Comparison of ENCODE assay signal across 11 cellular contexts in genomic region chr15:52180851-52181450, GRCh38. TPM values are rescaled to one million over a fixed set of nuclear protein-coding genes. Genes with fewer than 3 reads are reported as not detected.
DNase-seq lines count a peak whose midpoint lies in the region; ATAC-seq, FAIRE-seq and TF ChIP-seq lines count a peak whose summit lies in the region.
"Had no signal": no experiment of that assay in that cellular context is flagged by ENCODE, and none has a peak within 500 bp of the region (broad histone marks: within the 10 kb centered on the region; RNA-seq: fewer than 3 reads in every experiment).

No MANE protein-coding gene starts in this region.

- H3K4me1 Mint-ChIP-seq in naive B cell = peaks cover 40 to 64% (median 51%) of the 10 kb centered on the region in 3 donors

- SMC1A ChIA-PET in GM12878 (lab: Charles Lee; ENCODE audit: uncharacterized antibody, unreplicated experiment) = interaction anchor here (1.9 to 4.8 kb wide), 4 partner anchors 28 to 76 kb away, joined by 4 to 93 read pairs (median 16); no protein-coding TSS in a partner anchor

- H3K4me3 Mint-ChIP-seq in naive B cell = peak overlapping the region; percentile 86 to 99 (median 94)

- H3K4me1 ChIP-seq in ACC112 (ENCODE audit: control insufficient read depth, insufficient read depth, low read length, unreplicated experiment) (peaks cover 9% of the 10 kb centered on the region), GM12878 (ENCODE audit: control insufficient read depth, insufficient read depth, low read length) (peaks cover 12% of the 10 kb centered on the region)

- POLR2A ChIA-PET in GM12878 (lab: Charles Lee) = interaction anchor here (1.0 kb wide), 1 partner anchor 51 kb away, joined by 3 read pairs; no protein-coding TSS in a partner anchor

- CTCF ChIA-PET in GM12878 (lab: Yijun Ruan, JAX) = interaction anchor here (1.1 to 3.3 kb wide), 4 partner anchors 16 to 39 kb away, joined by 3 to 12 read pairs (median 6); no protein-coding TSS in a partner anchor

- in situ Hi-C loops in GM12878 (cut with MboI) = no loop called here

- RAD21 ChIA-PET in GM12878 (lab: Charles Lee; ENCODE audit: unreplicated experiment) = interaction anchor here (0.9 to 1.5 kb wide), 4 partner anchors 44 to 84 kb away, joined by 3 to 5 read pairs (median 4); no protein-coding TSS in a partner anchor

- ATAC-seq in GM12878 = no peak
- no peak for ATAC-seq in naive B cell (ENCODE audit: low read depth in 2 of 2)
- ATAC-seq in HG02623 (IDR thresholded peaks at IDR 0.05; ENCODE audit: unreplicated experiment) = no peak
- no peak for ATAC-seq in GM18858 (IDR thresholded peaks at IDR 0.05; ENCODE audit: unreplicated experiment)

- no peaks in the 10 kb centered on the region for H3K9me3 Mint-ChIP-seq in naive B cell

- no TSS peak for BruUV-seq in GM12878 (replicated peaks; lab: Mats Ljungman, UMichigan)

- TF ChIP-seq POLR2A in GM12878 (IDR thresholded peaks at IDR 0.05; ENCODE audit: low read depth, low read length) = no peak

- peak overlapping the region; percentile 97 to 100 (median 99) for H3K27ac Mint-ChIP-seq in naive B cell

- intact Hi-C loops in GM12878 (cut with micrococcal nuclease; ENCODE audit: unreplicated experiment) = loop anchor here (10.0 kb wide), 1 partner anchor 554 kb away; no protein-coding TSS in a partner anchor

- FAIRE-seq in GM12878 (lab: Jason Lieb, UNC) = no peak

- H2AFZ ChIP-seq in ACC112 (ENCODE audit: low read length, unreplicated experiment) (peak overlapping the region; percentile 100), GM12878 (ENCODE audit: control insufficient read depth, low read depth, low read length) (peak overlapping the region; percentile 61)

- H3K27me3 Mint-ChIP-seq in naive B cell = no peaks in the 10 kb centered on the region

- TF ChIP-seq CTCF in HFF-Myc (IDR thresholded peaks at IDR 0.05; ENCODE audit: low read depth, low read length, missing control alignments) = no peak
- TF ChIP-seq CTCF in GM12878 (IDR thresholded peaks at IDR 0.05 in 2 of 3, conservative IDR thresholded peaks at IDR 0.05 in 1 of 3; ENCODE audit: control insufficient read depth in 2 of 3, extremely low read depth in 1 of 3, insufficient read depth in 1 of 3, low read depth in 3 of 3, low read length in 3 of 3) = no peak

- H3K4me3 ChIP-seq in ACC112 (ENCODE audit: low read depth, low read length) (peak overlapping the region; percentile 95; the same call in 1 of the 2 replicates), HFF-Myc (replicated peaks; ENCODE audit: low read depth, low read length) (peak overlapping the region; percentile 53; the same call in 1 of the 2 replicates), GM12878 (peak overlapping the region; percentile 92)

- 74% methylated on average over 10 of the region's 10 CpGs for WGBS in GM12878 (ENCODE audit: insufficient coverage, insufficient replicate concordance, low lambda C conversion rate, missing lambda C conversion rate)

- H3K79me2 ChIP-seq in ACC112 (ENCODE audit: control insufficient read depth, insufficient read depth, low read length, unreplicated experiment) (peaks cover 27% of the 10 kb centered on the region), GM12878 (ENCODE audit: control insufficient read depth, insufficient read depth, low read length) (no peaks in the 10 kb centered on the region; the same call in none of the 2 replicates)

- no peaks in the 10 kb centered on the region for H4K20me1 ChIP-seq in GM12878 (ENCODE audit: control insufficient read depth, insufficient read depth)

- H3K36me3 ChIP-seq in ACC112 (ENCODE audit: insufficient read depth, low read length) (no peaks in the 10 kb centered on the region), GM12878 (ENCODE audit: control insufficient read depth in 2 of 2, insufficient read depth in 2 of 2, low read length in 1 of 2) (no peaks in the 10 kb centered on the region)

- TF ChIP-seq RAD21 in GM12878 (IDR thresholded peaks at IDR 0.05; ENCODE audit: insufficient read depth, low read depth, low read length) = no peak

- H3K4me2 ChIP-seq in GM12878 (ENCODE audit: control insufficient read depth, insufficient read depth) = peak overlapping the region; percentile 73

- H3K27ac ChIP-seq in ACC112 (ENCODE audit: low read depth, low read length) (no peak overlapping the region), GM12878 (ENCODE audit: control insufficient read depth, insufficient read depth) (no peak overlapping the region)

- TF ChIP-seq EP300 in GM12878 (IDR thresholded peaks at IDR 0.05; ENCODE audit: borderline replicate concordance in 1 of 2, control insufficient read depth in 1 of 2, low read depth in 2 of 2, low read length in 2 of 2) = no peak

- H3K27me3 ChIP-seq in ACC112 (ENCODE audit: insufficient read depth, low read length) (no peaks in the 10 kb centered on the region), GM12878 (replicated peaks in 1 of 2; ENCODE audit: control insufficient read depth in 2 of 2, insufficient read depth in 2 of 2, low read length in 1 of 2) (no peaks in the 10 kb centered on the region)

- no peaks in the 10 kb centered on the region for H3K36me3 Mint-ChIP-seq in naive B cell

- H3K9ac ChIP-seq in GM12878 (ENCODE audit: control insufficient read depth, insufficient read depth, low read length) = peak overlapping the region; percentile 80

- no peaks in the 10 kb centered on the region for H3K9me3 ChIP-seq in GM12878 (replicated peaks; ENCODE audit: control insufficient read depth, insufficient read depth, low read length)

- DNase-seq in HFF-Myc (ENCODE audit: extremely low read depth, low read depth) (no peak), GM12878 (ENCODE audit: low read depth, low spot score) (no peak), naive B cell (no peak), germinal center (ENCODE audit: low spot score) (no peak), cerebellar nuclear complex (lab: John Stamatoyannopoulos, UW) (no peak)
- DNase-seq: COR-L47, HCEC 1CT, NCI-H446 had no signal

TF ChIP-seq in GM12878, 131 proteins besides CTCF, POLR2A, EP300 and RAD21:
- no peak for TF ChIP-seq NR2C2 (IDR thresholded peaks at IDR 0.05; ENCODE audit: borderline replicate concordance, control insufficient read depth, insufficient read length, low read depth)
- TF ChIP-seq BRCA1 (IDR thresholded peaks at IDR 0.05; ENCODE audit: low read depth, low read length) = no peak
- TF ChIP-seq RBBP5 (conservative IDR thresholded peaks at IDR 0.05) = no peak
- TF ChIP-seq RELA (IDR thresholded peaks at IDR 0.05; ENCODE audit: borderline replicate concordance, partially characterized antibody) = no peak
- TF ChIP-seq STAT1 (conservative IDR thresholded peaks at IDR 0.05) = no peak
- TF ChIP-seq BCL11A (IDR thresholded peaks at IDR 0.05; ENCODE audit: low read depth, low read length) = no peak
- TF ChIP-seq ZBTB40 (IDR thresholded peaks at IDR 0.05; ENCODE audit: borderline replicate concordance) = no peak
- no peak for TF ChIP-seq EZH2 (IDR thresholded peaks at IDR 0.05; ENCODE audit: borderline replicate concordance, control insufficient read depth, low read depth, low read length)
- no peak for TF ChIP-seq HDGF (IDR thresholded peaks at IDR 0.05)
TF ChIP-seq in GM12878: peak in this region for 0.

RNA-seq across cellular contexts. Expression of gene GNB5, which starts 10.2 kb away (rescaled TPM):
- 24.0 and 28.5 TPM in 2 replicates for total RNA-seq in GM12878 (2013; cell fraction: nucleolus; rRNA removed)
- total RNA-seq in GM12878 (2014; rRNA removed) (16.8 and 18.4 TPM in 2 replicates), GM12878 (2014; rRNA removed; fragmentation: Illumina TruSeq; extraction: Trizol) (10.0 and 10.4 TPM in 2 replicates), GM12878 (2021) (16.8 and 16.9 TPM in 2 replicates)
- 6.4 TPM for polyA plus RNA-seq in GM12878 (2011; ENCODE audit: low read depth)
- polyA plus RNA-seq in GM12878 (2011; rRNA removed) (11.3 and 14.6 TPM in 2 replicates), GM12878 (2014; fragmentation: Illumina TruSeq; extraction: Trizol) (10.4 and 10.6 TPM in 2 replicates), GM12878 (2014; fragmentation: Nextera tagmentation; extraction: Ambion mirVana) (1 to 10 TPM; 2.4 to 4.7 TPM), GM12878 (2014; rRNA removed) (15.8 and 15.9 TPM in 2 replicates), GM12878 (2016; fragmentation: Nextera tagmentation; extraction: Ambion mirVana) (10 to 100 TPM; 23.4 to 25.9 TPM), naive B cell (ENCODE audit: low read depth in 6 of 6) (100 to 1,000 TPM in 1 of 6 donors, 10 to 100 TPM in 5; 76.9 to 103 (median 88.7) TPM)
- 17.2 and 19.4 TPM in 2 replicates for polyA plus RNA-seq in GM12878 (2011; cell fraction: cytosol; rRNA removed)
- polyA plus RNA-seq in GM12878 (2011; cell fraction: nucleus; rRNA removed) = 10.7 and 15.2 TPM in 2 replicates
- polyA plus RNA-seq in GM12878 (2012) = 10.1 and 11.5 TPM in 2 replicates
- 19.8 and 21.5 TPM in 2 replicates for polyA minus RNA-seq in GM12878 (2011; rRNA and poly(A)+ RNA removed)
- polyA minus RNA-seq in GM12878 (2011; cell fraction: cytosol; rRNA and poly(A)+ RNA removed) = 5.9 and 9.5 TPM in 2 replicates
- 8.0 and 14.6 TPM in 2 replicates for polyA minus RNA-seq in GM12878 (2011; cell fraction: nucleus; rRNA and poly(A)+ RNA removed)
